Comparison of ENCODE assay signal across 8 cellular contexts in genomic region chr14:102088012-102088792, GRCh38. TPM values are rescaled to one million over a fixed set of nuclear protein-coding genes. Genes with fewer than 3 reads are reported as not detected.
DNase-seq lines count a peak whose midpoint lies in the region; ATAC-seq and TF ChIP-seq lines count a peak whose summit lies in the region.

No MANE protein-coding gene starts in this region.

- H3K27ac Mint-ChIP-seq in CD14-positive monocyte (peak overlapping the region; percentile 85 to 97 (median 93)), naive B cell (peak overlapping the region; percentile 21 to 96 (median 90))
- peak overlapping the region; percentile 98 for H3K27ac Mint-ChIP-seq in stimulated activated naive CD8-positive, alpha-beta T cell treated with anti-CD3 and anti-CD28 coated beads, Interleukin-15, Interleukin-2, amounts not matched to agents 100 ng/mL and 50 ng/mL, for 24 hours

- peak; percentile 24 for TF ChIP-seq POLR2A in erythroblast (IDR thresholded peaks at IDR 0.05; ENCODE audit: low read length)

- peak; percentile 61 for DNase-seq in CD14-positive monocyte (ENCODE audit: low spot score)
- no peak for DNase-seq in LNCaP clone FGC (ENCODE audit: low read depth)
- peak; percentile 56 for DNase-seq in activated T-cell treated with anti-CD3 and anti-CD28 coated beads for 4 hours
- DNase-seq in erythroblast (lab: John Stamatoyannopoulos, UW) = peak; percentile 66 to 67
- DNase-seq in naive B cell = peak; percentile 48
- DNase-seq in SKM-1 treated with dmso at 0.1 percent for 144 hours (lab: John Stamatoyannopoulos, UW; ENCODE audit: unreplicated experiment) = no peak

- H3K4me3 ChIP-seq in LNCaP clone FGC (ENCODE audit: low read depth, low read length) = peak overlapping the region; percentile 64

- intact Hi-C loops in CD14-positive monocyte (cut with micrococcal nuclease) = loop anchor here in 1 of 2 donors (5.0 kb wide), 3 partner anchors 49 to 274 kb away; partner anchors contain the start of genes CINP, TECPR2, WDR20 and ZNF839

- TF ChIP-seq CTCF in CD14-positive monocyte (IDR thresholded peaks at IDR 0.05) = no peak
- no peak for TF ChIP-seq CTCF in LNCaP clone FGC (IDR thresholded peaks at IDR 0.05; ENCODE audit: control insufficient read depth, extremely low read depth, insufficient read depth)

- peaks cover 4 to 6% (median 5%) of the 10 kb centered on the region in 3 donors for H3K27me3 Mint-ChIP-seq in CD14-positive monocyte (ENCODE audit: low read depth in 3 of 3)
- no peaks in the 10 kb centered on the region for H3K27me3 Mint-ChIP-seq in naive B cell
- no peaks in the 10 kb centered on the region for H3K27me3 Mint-ChIP-seq in stimulated activated naive CD8-positive, alpha-beta T cell treated with anti-CD3 and anti-CD28 coated beads, Interleukin-15, Interleukin-2, amounts not matched to agents 100 ng/mL and 50 ng/mL, for 24 hours

- ATAC-seq in naive B cell (ENCODE audit: low read depth in 2 of 2) (peak in 1 of 2 donors; percentile 6), GM18909 (IDR thresholded peaks at IDR 0.05; ENCODE audit: poor library complexity, unreplicated experiment) (no peak)

- H3K36me3 Mint-ChIP-seq in CD14-positive monocyte (peaks cover 31 to 33% of the 10 kb centered on the region in 2 donors), naive B cell (peaks cover 12 to 20% of the 10 kb centered on the region in 2 donors)
- peaks cover 32% of the 10 kb centered on the region for H3K36me3 Mint-ChIP-seq in stimulated activated naive CD8-positive, alpha-beta T cell treated with anti-CD3 and anti-CD28 coated beads, Interleukin-15, Interleukin-2, amounts not matched to agents 100 ng/mL and 50 ng/mL, for 24 hours (ENCODE audit: low read depth)

- H3K9me3 Mint-ChIP-seq in CD14-positive monocyte = peaks cover 0 to 5% (median 0%) of the 10 kb centered on the region in 7 donors
- no peaks in the 10 kb centered on the region for H3K9me3 Mint-ChIP-seq in naive B cell
- no peaks in the 10 kb centered on the region for H3K9me3 Mint-ChIP-seq in stimulated activated naive CD8-positive, alpha-beta T cell treated with anti-CD3 and anti-CD28 coated beads, Interleukin-15, Interleukin-2, amounts not matched to agents 100 ng/mL and 50 ng/mL, for 24 hours

- peaks cover 51% of the 10 kb centered on the region for H3K4me1 Mint-ChIP-seq in CD14-positive monocyte
- H3K4me1 Mint-ChIP-seq in naive B cell = peaks cover 47 to 62% (median 53%) of the 10 kb centered on the region in 3 donors
- H3K4me1 Mint-ChIP-seq in stimulated activated naive CD8-positive, alpha-beta T cell treated with anti-CD3 and anti-CD28 coated beads, Interleukin-15, Interleukin-2, amounts not matched to agents 100 ng/mL and 50 ng/mL, for 24 hours (ENCODE audit: low read depth) = peaks cover 54% of the 10 kb centered on the region

- H3K4me3 Mint-ChIP-seq in CD14-positive monocyte (peak overlapping the region; percentile 88 to 92), naive B cell (peak overlapping the region; percentile 90 to 97 (median 94))
- peak overlapping the region; percentile 92 for H3K4me3 Mint-ChIP-seq in stimulated activated naive CD8-positive, alpha-beta T cell treated with anti-CD3 and anti-CD28 coated beads, Interleukin-15, Interleukin-2, amounts not matched to agents 100 ng/mL and 50 ng/mL, for 24 hours

RNA-seq across cellular contexts. Expression of gene HSP90AA1, which starts 1.4 kb away (rescaled TPM):
- polyA plus RNA-seq in CD14-positive monocyte (100 to 1,000 TPM; 149 to 211 TPM), naive B cell (ENCODE audit: low read depth in 6 of 6) (100 to 1,000 TPM; 133 to 338 (median 304) TPM)

RNA-seq across cellular contexts. Expression of gene WDR20, which starts 51.5 kb away (rescaled TPM):
- 1 to 10 TPM; 7.4 to 9.0 TPM for polyA plus RNA-seq in CD14-positive monocyte
- 10 to 100 TPM; 11.2 to 23.1 (median 17.3) TPM for polyA plus RNA-seq in naive B cell (ENCODE audit: low read depth in 6 of 6)

Comparison
In these comparisons a context has a peak if more than half of its experiments do, and no peak if none do; other contexts are left out.
1. DNase-seq: peak in CD14-positive monocyte (single experiment), activated T-cell treated with anti-CD3 and anti-CD28 coated beads for 4 hours (single experiment), erythroblast (2 of 2) and naive B cell (single experiment); none in LNCaP clone FGC (single experiment) and SKM-1 treated with dmso at 0.1 percent for 144 hours (single experiment).
2. Peak in every context shown above with its lines, with median percentiles within 50 percentile points of each other: H3K27ac Mint-ChIP-seq and H3K4me3 Mint-ChIP-seq.